1 cellular context compared by ENCODE assay signal in genomic region chr20:62309947-62310756, GRCh38.
A peak's percentile ranks its signal among the peaks of the same experiment; 100 is the strongest.
TF ChIP-seq lines count a peak whose summit lies in the region.

No MANE protein-coding gene starts in this region.

TF ChIP-seq in HEK293, 187 proteins besides CTCF, POLR2A, EP300 and RAD21 (continued from another document):
- TF ChIP-seq HIC1 (tag by site-specific recombination; IDR thresholded peaks at IDR 0.05): 0 out of 2 replicates have a peak, but pooled peaks have one; percentile 46
- TF ChIP-seq EGR2 (tag by site-specific recombination; IDR thresholded peaks at IDR 0.05; ENCODE audit: low read depth): 0 out of 2 replicates have a peak, but pooled peaks have one; percentile 11
- TF ChIP-seq ZSCAN18 (tag by site-specific recombination; IDR thresholded peaks at IDR 0.05): no peak
- no peak for TF ChIP-seq ZNF114 (tag by site-specific recombination; IDR thresholded peaks at IDR 0.05)
- TF ChIP-seq ZNF423 (tag by site-specific recombination; IDR thresholded peaks at IDR 0.05): no peak
- no peak for TF ChIP-seq ZFP69B (tag by site-specific recombination; IDR thresholded peaks at IDR 0.05)
- TF ChIP-seq ZNF223 (tag by site-specific recombination; IDR thresholded peaks at IDR 0.05): no peak
- no peak for TF ChIP-seq ZNF24 (tag by site-specific recombination; IDR thresholded peaks at IDR 0.05)
TF ChIP-seq in HEK293: peak in this region for 9.
